In genomic region chr1:115428262-115428661, GRCh38 we compare ENCODE assay signal across 18 cellular contexts.
DNase-seq lines count a peak whose midpoint lies in the region; ATAC-seq, FAIRE-seq and TF ChIP-seq lines count a peak whose summit lies in the region.
"Had no signal": no experiment of that assay in that cellular context is flagged by ENCODE, and none has a peak within 500 bp of the region (broad histone marks: within the 10 kb centered on the region; RNA-seq: fewer than 3 reads in every experiment).

No MANE protein-coding gene starts in this region.

- no peak for ATAC-seq in Right ventricle myocardium inferior
- ATAC-seq: GM12878, GM23338, HepG2 had no signal

- H3K4me3 ChIP-seq in bronchial epithelial cell (ENCODE audit: low read depth, low read length) = no peak overlapping the region
- H3K4me3 ChIP-seq in H7 (ENCODE audit: insufficient read depth, low read depth, low read length) = no peak overlapping the region
- H3K4me3 ChIP-seq: GM12878, GM23338, MG63, SJCRH30 had no signal

- no peaks in the 10 kb centered on the region for H3K27me3 Mint-ChIP-seq in mesothelial cell of epicardium (ENCODE audit: low read depth)

- H3K4me3 Mint-ChIP-seq in mesothelial cell of epicardium = no peak overlapping the region
- H3K4me3 Mint-ChIP-seq: GM23338 had no signal

- no peaks in the 10 kb centered on the region for H3K36me3 Mint-ChIP-seq in mesothelial cell of epicardium

- H3K27ac Mint-ChIP-seq in mesothelial cell of epicardium = peak overlapping the region; percentile 33
- H3K27ac Mint-ChIP-seq: GM23338 had no signal

- H3K36me3 ChIP-seq in bronchial epithelial cell (ENCODE audit: control insufficient read depth, insufficient read depth, low read length) = no peaks in the 10 kb centered on the region
- no peaks in the 10 kb centered on the region for H3K36me3 ChIP-seq in H7 (replicated peaks; ENCODE audit: control insufficient read depth, insufficient read depth, low read length)
- H3K36me3 ChIP-seq: MG63, SJCRH30 had no signal

- peaks cover 21% of the 10 kb centered on the region for H3K4me1 Mint-ChIP-seq in mesothelial cell of epicardium

- DNase-seq in EL (peak; percentile 55), NCI-H226 (peak; percentile 88), bronchial epithelial cell (ENCODE audit: low read depth) (peak; percentile 24), mesothelial cell of epicardium (ENCODE audit: low spot score in 2 of 2, unreplicated experiment in 2 of 2) (no peak), Right ventricle myocardium inferior (ENCODE audit: missing footprints) (no peak), H7 (no peak), hypothalamus (lab: John Stamatoyannopoulos, UW) (no peak)
- DNase-seq: COR-L47, GDM1, MG63, NCI-H1092, NCI-H2081 treated with DMSO at 0.1 percent for 48 hours, NCI-H524, SJCRH30 had no signal

- TF ChIP-seq CTCF in bronchial epithelial cell (IDR thresholded peaks at IDR 0.05; ENCODE audit: insufficient read depth, low read length, severe bottlenecking) (no peak), mesothelial cell of epicardium (IDR thresholded peaks at IDR 0.05; ENCODE audit: unreplicated experiment) (no peak)

- FAIRE-seq in bronchial epithelial cell (lab: Jason Lieb, UNC) = no peak
- FAIRE-seq: GM12878, GM18507, HepG2 had no signal

- intact Hi-C loops in Right ventricle myocardium inferior (cut with DNase I) = no loop called here

- H3K27me3 ChIP-seq in bronchial epithelial cell (ENCODE audit: control insufficient read depth, insufficient read depth, low read length) (no peaks in the 10 kb centered on the region), H7 (ENCODE audit: control insufficient read depth, insufficient read depth, low read length) (no peaks in the 10 kb centered on the region)
- H3K27me3 ChIP-seq: MG63, SJCRH30 had no signal

- H3K9me3 Mint-ChIP-seq in mesothelial cell of epicardium = peaks cover 7% of the 10 kb centered on the region
- H3K9me3 Mint-ChIP-seq: GM23338 had no signal

Comparison
In these comparisons a context has a peak if more than half of its experiments do, and no peak if none do; other contexts are left out.
1. DNase-seq: peak in EL (single experiment), NCI-H226 (single experiment) and bronchial epithelial cell (single experiment); none in mesothelial cell of epicardium (0 of 2), Right ventricle myocardium inferior (single experiment), H7 (single experiment) and hypothalamus (0 of 51).